Comparison of ENCODE assay signal across 8 cellular contexts in genomic region chr4:47031011-47031678, GRCh38. TPM values are rescaled to one million over a fixed set of nuclear protein-coding genes. Genes with fewer than 3 reads are reported as not detected.
A peak's percentile ranks its signal among the peaks of the same experiment; 100 is the strongest.
DNase-seq lines count a peak whose midpoint lies in the region; TF ChIP-seq lines count a peak whose summit lies in the region.

Gene GABRB1, plus strand, starts transcription at chr4:47031567.

- intact Hi-C loops in prostate gland (cut with DNase I): no loop called here

- no peak within 1 kb of the TSS for H2BK15ac ChIP-seq in neuronal stem cell (ENCODE audit: low read length)

- H3K14ac ChIP-seq in neuronal stem cell (ENCODE audit: low read length): no peak within 1 kb of the TSS

- H2AK5ac ChIP-seq in neuronal stem cell (ENCODE audit: low read depth, low read length): no peak within 1 kb of the TSS

- no peak for TF ChIP-seq POLR2A in prostate gland (IDR thresholded peaks at IDR 0.05)

- WGBS in neuronal stem cell (ENCODE audit: extremely low coverage in 2 of 2, insufficient read length in 2 of 2, insufficient replicate concordance in 1 of 2), 2 donors: no CpG with 5 or more reads among the region's 20 CpGs
- WGBS in prostate gland: 4% methylated on average over 20 of the region's 20 CpGs

- H3K27me3 ChIP-seq in MG63 (no peaks in the 10 kb centered on the region), cardiac muscle cell (peaks cover 19% of the 10 kb centered on the region), neuronal stem cell (ENCODE audit: control insufficient read depth in 3 of 3, insufficient read depth in 3 of 3, low read depth in 1 of 3, low read length in 3 of 3) (peaks cover 0 to 34% (median 4%) of the 10 kb centered on the region in 3 experiments), prostate gland (replicated peaks; ENCODE audit: insufficient read depth) (no peaks in the 10 kb centered on the region)

- H3K4me3 ChIP-seq in MG63: peak within 1 kb of the TSS; percentile 54
- H3K4me3 ChIP-seq in cardiac muscle cell: peak within 1 kb of the TSS; percentile 66
- H3K4me3 ChIP-seq in neuronal stem cell (ENCODE audit: low read length in 2 of 2): peak within 1 kb of the TSS; percentile 40 to 87
- no peak within 1 kb of the TSS for H3K4me3 ChIP-seq in prostate gland

- no peak within 1 kb of the TSS for H3K27ac ChIP-seq in cardiac muscle cell
- no peak within 1 kb of the TSS for H3K27ac ChIP-seq in neuronal stem cell (replicated peaks; ENCODE audit: low read length)
- H3K27ac ChIP-seq in prostate gland: no peak within 1 kb of the TSS

- H3K4ac ChIP-seq in neuronal stem cell (ENCODE audit: low read length): no peak within 1 kb of the TSS

- H3K36me3 ChIP-seq in MG63: no peaks in the 10 kb centered on the region
- no peaks in the 10 kb centered on the region for H3K36me3 ChIP-seq in cardiac muscle cell
- no peaks in the 10 kb centered on the region for H3K36me3 ChIP-seq in neuronal stem cell (replicated peaks in 1 of 2; ENCODE audit: control insufficient read depth in 2 of 2, insufficient read depth in 2 of 2, low read length in 2 of 2)
- H3K36me3 ChIP-seq in prostate gland: no peaks in the 10 kb centered on the region

- no peak within 1 kb of the TSS for H4K91ac ChIP-seq in neuronal stem cell (ENCODE audit: low read depth, low read length, poor library complexity)

- H3K23ac ChIP-seq in neuronal stem cell (ENCODE audit: low read depth, low read length, poor library complexity): peak within 1 kb of the TSS; percentile 17

- H2AFZ ChIP-seq in neuronal stem cell (ENCODE audit: low read length): peak within 1 kb of the TSS; percentile 90

- H3K9me3 ChIP-seq in MG63: no peaks in the 10 kb centered on the region
- H3K9me3 ChIP-seq in cardiac muscle cell (ENCODE audit: low read depth): no peaks in the 10 kb centered on the region
- no peaks in the 10 kb centered on the region for H3K9me3 ChIP-seq in neuronal stem cell (replicated peaks in 1 of 2; ENCODE audit: control insufficient read depth in 2 of 2, insufficient read depth in 1 of 2, low read depth in 1 of 2, low read length in 2 of 2)
- H3K9me3 ChIP-seq in prostate gland: no peaks in the 10 kb centered on the region

- no peak for TF ChIP-seq CTCF in cardiac muscle cell (IDR thresholded peaks at IDR 0.05; ENCODE audit: low read depth, low read length)
- no peak for TF ChIP-seq CTCF in prostate gland (IDR thresholded peaks at IDR 0.05)

- no peak within 1 kb of the TSS for H2BK120ac ChIP-seq in neuronal stem cell (ENCODE audit: low read depth, low read length)

- DNase-seq in COR-L47 (lab: John Stamatoyannopoulos, UW): peak; percentile 37
- peak; percentile 14 for DNase-seq in MG63
- peak; percentile 42 for DNase-seq in amniotic epithelial cell (ENCODE audit: low read depth)
- peak; percentile 55 to 72 for DNase-seq in cardiac muscle cell (ENCODE audit: low read depth in 1 of 2, low spot score in 1 of 2)
- peak; percentile 66 for DNase-seq in neuronal stem cell (ENCODE audit: low spot score)
- DNase-seq in NCI-H1092 (lab: John Stamatoyannopoulos, UW): no peak
- no peak for DNase-seq in prostate gland (ENCODE audit: low spot score)
- DNase-seq in effector CD4-positive, alpha-beta T cell: no peak

- H3K18ac ChIP-seq in neuronal stem cell (ENCODE audit: low read length): no peak within 1 kb of the TSS

- H3K79me1 ChIP-seq in neuronal stem cell (ENCODE audit: low read depth, low read length): no peaks in the 10 kb centered on the region

- peak within 1 kb of the TSS; percentile 84 for H3K4me2 ChIP-seq in neuronal stem cell (ENCODE audit: insufficient read depth, low read length, poor library complexity, severe bottlenecking)

- no peak within 1 kb of the TSS for H4K8ac ChIP-seq in neuronal stem cell (ENCODE audit: low read depth, low read length)

- no peak within 1 kb of the TSS for H2BK12ac ChIP-seq in neuronal stem cell (ENCODE audit: low read length)

- no peak within 1 kb of the TSS for H2BK5ac ChIP-seq in neuronal stem cell (ENCODE audit: low read length)

- H3K4me1 ChIP-seq in cardiac muscle cell (ENCODE audit: low read depth) (no peaks in the 10 kb centered on the region), neuronal stem cell (ENCODE audit: control insufficient read depth in 2 of 2, insufficient read depth in 1 of 2, low read depth in 1 of 2, low read length in 2 of 2) (peaks cover 2 to 10% of the 10 kb centered on the region in 2 donors), prostate gland (replicated peaks) (no peaks in the 10 kb centered on the region)

- H3K9ac ChIP-seq in neuronal stem cell (ENCODE audit: low read depth, low read length, poor library complexity): peak within 1 kb of the TSS; percentile 64

RNA-seq across cellular contexts. Expression of gene GABRB1, which starts in this region (rescaled TPM):
- 0.59 TPM in 1 of 2 replicates, not detected in the other for total RNA-seq in MG63 (2014; rRNA removed; shearing (Covaris generic); ENCODE audit: low replicate concordance)
- total RNA-seq in cardiac muscle cell (0.42 and 0.67 TPM in 2 replicates), prostate gland (not detected)
- polyA plus RNA-seq in cardiac muscle cell: 1.1 and 1.5 TPM in 2 replicates
- 0.03 TPM for polyA plus RNA-seq in neuronal stem cell (2013, experiment 1 of 2)
- polyA plus RNA-seq in neuronal stem cell (2013, experiment 2 of 2): 0.04 TPM

Comparison
In these comparisons a context has a peak if more than half of its experiments do, and no peak if none do; other contexts are left out.
1. Peak in DNase-seq and H3K4me3 ChIP-seq in MG63; RNA of the gene not detected or under 1 TPM.
2. DNase-seq: peak in COR-L47 (single experiment), amniotic epithelial cell (single experiment), cardiac muscle cell (2 of 2) and neuronal stem cell (single experiment); none in NCI-H1092 (single experiment), prostate gland (single experiment) and effector CD4-positive, alpha-beta T cell (single experiment).
3. H3K4me3 ChIP-seq: peak in cardiac muscle cell (single experiment) and neuronal stem cell (2 of 2); none in prostate gland (0 of 2).